ENCODE assay signal across 13 cellular contexts in genomic region chr2:168033966-168034365, GRCh38.
"Had no signal": no experiment of that assay in that cellular context is flagged by ENCODE, and none has a peak within 500 bp of the region (broad histone marks: within the 10 kb centered on the region; RNA-seq: fewer than 3 reads in every experiment).

No MANE protein-coding gene starts in this region.

- H3K9me3 Mint-ChIP-seq: activated CD4-positive, alpha-beta memory T cell treated with anti-CD3 and anti-CD28 coated beads, Interleukin-2, amount 10 ng/mL, durations not matched to agents 7 days and 5 days; activated T-cell treated with anti-CD3 and anti-CD28 coated beads, Interleukin-2, amount 50 U/mL, for 72 hours; naive thymus-derived CD8-positive, alpha-beta T cell had no signal

- H3K27me3 Mint-ChIP-seq: activated CD4-positive, alpha-beta memory T cell treated with anti-CD3 and anti-CD28 coated beads, Interleukin-2, amount 10 ng/mL, durations not matched to agents 7 days and 5 days; naive thymus-derived CD8-positive, alpha-beta T cell; progenitor cell of endocrine pancreas had no signal

- ATAC-seq: activated T-cell treated with anti-CD3 and anti-CD28 coated beads, Interleukin-2, amount 50 U/mL, for 72 hours; left colon; naive thymus-derived CD8-positive, alpha-beta T cell; right cardiac atrium had no signal

- H3K4me3 Mint-ChIP-seq: activated CD4-positive, alpha-beta memory T cell treated with anti-CD3 and anti-CD28 coated beads, Interleukin-2, amount 10 ng/mL, durations not matched to agents 7 days and 5 days; activated T-cell treated with anti-CD3 and anti-CD28 coated beads, Interleukin-2, amount 50 U/mL, for 72 hours; naive thymus-derived CD8-positive, alpha-beta T cell had no signal

- DNase-seq: activated CD4-positive, alpha-beta memory T cell treated with anti-CD3 and anti-CD28 coated beads, Interleukin-2, amount 10 ng/mL, durations not matched to agents 7 days and 5 days; activated T-cell treated with anti-CD3 and anti-CD28 coated beads, Interleukin-2, amount 50 U/mL, for 72 hours; aorta; dorsolateral prefrontal cortex; esophagus squamous epithelium; foreskin fibroblast; left colon; naive thymus-derived CD8-positive, alpha-beta T cell; occipital lobe; right cardiac atrium; tibial artery; uterus had no signal

- H3K27ac Mint-ChIP-seq: activated CD4-positive, alpha-beta memory T cell treated with anti-CD3 and anti-CD28 coated beads, Interleukin-2, amount 10 ng/mL, durations not matched to agents 7 days and 5 days; activated T-cell treated with anti-CD3 and anti-CD28 coated beads, Interleukin-2, amount 50 U/mL, for 72 hours; naive thymus-derived CD8-positive, alpha-beta T cell; progenitor cell of endocrine pancreas had no signal
